Comparison of ENCODE assay signal across 1 cellular context in genomic region chr3:100868894-100869293, GRCh38.
TF ChIP-seq lines count a peak whose summit lies in the region.

No MANE protein-coding gene starts in this region.

TF ChIP-seq in GM23338, 12 proteins besides CTCF, POLR2A, EP300 and RAD21:
- no peak for TF ChIP-seq REST (IDR thresholded peaks at IDR 0.05; ENCODE audit: unreplicated experiment)
- no peak for TF ChIP-seq POLR2AphosphoS5 (IDR thresholded peaks at IDR 0.05; ENCODE audit: low read depth)
- no peak for TF ChIP-seq JUNB (IDR thresholded peaks at IDR 0.05; ENCODE audit: unreplicated experiment)
- no peak for TF ChIP-seq EZH2phosphoT487 (IDR thresholded peaks at IDR 0.05; ENCODE audit: unreplicated experiment)
- no peak for TF ChIP-seq CREB1 (CRISPR knock-in tag; IDR thresholded peaks at IDR 0.05; ENCODE audit: low read depth)
- no peak for TF ChIP-seq ZNF462 (CRISPR knock-in tag; IDR thresholded peaks at IDR 0.05)
- TF ChIP-seq EZH2 (IDR thresholded peaks at IDR 0.05; ENCODE audit: low read depth, unreplicated experiment): no peak
- no peak for TF ChIP-seq ZNF331 (CRISPR knock-in tag; IDR thresholded peaks at IDR 0.05; ENCODE audit: low read depth)
- no peak for TF ChIP-seq NANOG (IDR thresholded peaks at IDR 0.05; ENCODE audit: borderline replicate concordance)
- no peak for TF ChIP-seq ZNF114 (CRISPR knock-in tag; IDR thresholded peaks at IDR 0.05)
- TF ChIP-seq, protein P1, sequence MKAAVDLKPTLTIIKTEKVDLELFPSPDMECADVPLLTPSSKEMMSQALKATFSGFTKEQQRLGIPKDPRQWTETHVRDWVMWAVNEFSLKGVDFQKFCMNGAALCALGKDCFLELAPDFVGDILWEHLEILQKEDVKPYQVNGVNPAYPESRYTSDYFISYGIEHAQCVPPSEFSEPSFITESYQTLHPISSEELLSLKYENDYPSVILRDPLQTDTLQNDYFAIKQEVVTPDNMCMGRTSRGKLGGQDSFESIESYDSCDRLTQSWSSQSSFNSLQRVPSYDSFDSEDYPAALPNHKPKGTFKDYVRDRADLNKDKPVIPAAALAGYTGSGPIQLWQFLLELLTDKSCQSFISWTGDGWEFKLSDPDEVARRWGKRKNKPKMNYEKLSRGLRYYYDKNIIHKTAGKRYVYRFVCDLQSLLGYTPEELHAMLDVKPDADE (IDR thresholded peaks at IDR 0.05): no peak
